In genomic region chr21:37348664-37349063, GRCh38 we compare ENCODE assay signal across 17 cellular contexts. TPM values are rescaled to one million over a fixed set of nuclear protein-coding genes. Genes with fewer than 3 reads are reported as not detected.
DNase-seq lines count a peak whose midpoint lies in the region; ATAC-seq, FAIRE-seq and TF ChIP-seq lines count a peak whose summit lies in the region.
"Had no signal": no experiment of that assay in that cellular context is flagged by ENCODE, and none has a peak within 500 bp of the region (broad histone marks: within the 10 kb centered on the region; RNA-seq: fewer than 3 reads in every experiment).

No MANE protein-coding gene starts in this region.

- no peaks in the 10 kb centered on the region for H3K27me3 Mint-ChIP-seq in GM23338 (ENCODE audit: insufficient read depth, low read depth, poor library complexity)
- peaks cover 2% of the 10 kb centered on the region for H3K27me3 Mint-ChIP-seq in activated naive CD8-positive, alpha-beta T cell treated with anti-CD3 and anti-CD28 coated beads, Interleukin-2, amount 50 U/mL, for 24 hours
- H3K27me3 Mint-ChIP-seq: dendritic cell treated with granulocyte-macrophage colony-stimulating factor and Interleukin-4, amounts not matched to agents 40 ng/mL and 50 ng/mL, for 4 days had no signal

- H3K9me3 ChIP-seq in OCI-LY7 (ENCODE audit: low read length) (peaks cover 20% of the 10 kb centered on the region), endothelial cell of umbilical vein (replicated peaks; ENCODE audit: control insufficient read depth, insufficient read depth, low read length) (peaks cover 7% of the 10 kb centered on the region)
- H3K9me3 ChIP-seq: testis had no signal

- no peaks in the 10 kb centered on the region for H3K9me1 ChIP-seq in endothelial cell of umbilical vein (replicated peaks; ENCODE audit: control insufficient read depth, extremely low read depth, insufficient read depth, low read length)

- H4K20me1 ChIP-seq in GM23338 (replicated peaks; ENCODE audit: insufficient read depth) (no peaks in the 10 kb centered on the region), OCI-LY7 (ENCODE audit: insufficient read depth, low read length) (no peaks in the 10 kb centered on the region), endothelial cell of umbilical vein (replicated peaks; ENCODE audit: control insufficient read depth, extremely low read depth, insufficient read depth, low read length) (no peaks in the 10 kb centered on the region)

- H3K79me2 ChIP-seq in GM23338 (replicated peaks; ENCODE audit: insufficient read depth) = no peaks in the 10 kb centered on the region
- H3K79me2 ChIP-seq in OCI-LY7 (ENCODE audit: insufficient read depth, low read depth, low read length) = no peaks in the 10 kb centered on the region
- no peaks in the 10 kb centered on the region for H3K79me2 ChIP-seq in endothelial cell of umbilical vein (ENCODE audit: control insufficient read depth, insufficient read depth, low read length)

- H3K4me2 ChIP-seq in GM23338 (no peak overlapping the region), OCI-LY7 (ENCODE audit: low read length) (no peak overlapping the region), endothelial cell of umbilical vein (ENCODE audit: insufficient read depth, low read length) (no peak overlapping the region)

- TF ChIP-seq POLR2A in endothelial cell of umbilical vein (IDR thresholded peaks at IDR 0.05; ENCODE audit: low read depth, low read length) = no peak

- peaks cover 48% of the 10 kb centered on the region for H3K9me3 Mint-ChIP-seq in GM23338
- peaks cover 34% of the 10 kb centered on the region for H3K9me3 Mint-ChIP-seq in activated naive CD8-positive, alpha-beta T cell treated with anti-CD3 and anti-CD28 coated beads, Interleukin-2, amount 50 U/mL, for 24 hours

- dilution Hi-C loops in endothelial cell of umbilical vein (cut with MboI; ENCODE audit: extremely low pct_ligation_motif_present, low sequenced_read_pairs) = no loop called here

- intact Hi-C loops in OCI-LY7 (cut with micrococcal nuclease; ENCODE audit: unreplicated experiment) = no loop called here
- intact Hi-C loops in endothelial cell of umbilical vein (cut with micrococcal nuclease) = no loop called here

- H3K27me3 ChIP-seq in GM23338 (ENCODE audit: insufficient read depth) (no peaks in the 10 kb centered on the region), endothelial cell of umbilical vein (ENCODE audit: control insufficient read depth in 2 of 2, insufficient read depth in 2 of 2, low read length in 2 of 2) (no peaks in the 10 kb centered on the region)
- H3K27me3 ChIP-seq: testis had no signal

- H3K4me1 Mint-ChIP-seq in GM23338 = no peaks in the 10 kb centered on the region
- H3K4me1 Mint-ChIP-seq in activated naive CD8-positive, alpha-beta T cell treated with anti-CD3 and anti-CD28 coated beads, Interleukin-2, amount 50 U/mL, for 24 hours = no peaks in the 10 kb centered on the region

- H3K4me3 ChIP-seq in GM23338 = no peak overlapping the region
- no peak overlapping the region for H3K4me3 ChIP-seq in OCI-LY7 (ENCODE audit: low read depth, low read length, poor library complexity, severe bottlenecking)
- H3K4me3 ChIP-seq in endothelial cell of umbilical vein (replicated peaks in 1 of 3; ENCODE audit: insufficient read depth in 1 of 3, low read depth in 1 of 3, low read length in 3 of 3) = no peak overlapping the region
- H3K4me3 ChIP-seq: testis had no signal

- DNase-seq in DMS53 (lab: John Stamatoyannopoulos, UW) (peak; percentile 62), GM23338 (ENCODE audit: low spot score) (peak; percentile 64), OCI-LY7 (ENCODE audit: low spot score) (peak; percentile 48), endothelial cell of umbilical vein (ENCODE audit: low read depth, low spot score) (peak; percentile 16)
- no peak for DNase-seq in activated naive CD8-positive, alpha-beta T cell treated with anti-CD3 and anti-CD28 coated beads, Interleukin-2, amount 50 U/mL, for 24 hours
- DNase-seq: GDM1; left colon; midbrain; NCI-H1092; NCI-H2171 treated with DMSO at 0.1 percent for 48 hours; SHP77; stimulated activated CD4-positive, alpha-beta T cell treated with anti-CD3 and anti-CD28 coated beads, Interleukin-12 subunit alpha, Interleukin-12 subunit beta, amount 100 ng/mL, for 4 hours; testis had no signal

- CTCF ChIA-PET in OCI-LY7 (lab: Charles Lee; ENCODE audit: unreplicated experiment) (no interaction called here), endothelial cell of umbilical vein (lab: Charles Lee) (interaction anchor here (0.7 to 1.3 kb wide), 4 partner anchors 9 to 167 kb away, joined by 3 to 4 read pairs (median 3); no protein-coding TSS in a partner anchor)

- H3K4me3 Mint-ChIP-seq in GM23338 = no peak overlapping the region
- no peak overlapping the region for H3K4me3 Mint-ChIP-seq in activated naive CD8-positive, alpha-beta T cell treated with anti-CD3 and anti-CD28 coated beads, Interleukin-2, amount 50 U/mL, for 24 hours
- H3K4me3 Mint-ChIP-seq: dendritic cell treated with granulocyte-macrophage colony-stimulating factor and Interleukin-4, amounts not matched to agents 40 ng/mL and 50 ng/mL, for 4 days; T-helper 1 cell treated with Interleukin-12 subunit alpha and Interleukin-12 subunit beta and Interleukin-4 antibody, amounts not matched to agents 30 μg/mL and 1 μg/mL, for 36 hours had no signal

- no peak overlapping the region for H3K27ac ChIP-seq in GM23338 (ENCODE audit: low read depth)
- H3K27ac ChIP-seq in OCI-LY7 (ENCODE audit: low read depth, low read length, poor library complexity, severe bottlenecking) = no peak overlapping the region
- no peak overlapping the region for H3K27ac ChIP-seq in endothelial cell of umbilical vein (ENCODE audit: insufficient read depth, low read depth, low read length)
- H3K27ac ChIP-seq: testis had no signal

- H3K36me3 ChIP-seq in GM23338 (ENCODE audit: insufficient read depth) (no peaks in the 10 kb centered on the region; the same call in 1 of the 2 replicates), OCI-LY7 (ENCODE audit: insufficient read depth, low read length) (no peaks in the 10 kb centered on the region), endothelial cell of umbilical vein (ENCODE audit: control insufficient read depth in 2 of 2, extremely low read depth in 1 of 2, insufficient read depth in 2 of 2, low read length in 2 of 2) (no peaks in the 10 kb centered on the region)

- no TSS peak for BruUV-seq in OCI-LY7 (replicated peaks; lab: Mats Ljungman, UMichigan)
- BruUV-seq in endothelial cell of umbilical vein (replicated peaks; lab: Mats Ljungman, UMichigan) = no TSS peak

- TF ChIP-seq CTCF in GM23338 (conservative IDR thresholded peaks at IDR 0.05; ENCODE audit: low read depth in 2 of 2) = no peak
- TF ChIP-seq CTCF in OCI-LY7 (conservative IDR thresholded peaks at IDR 0.05; ENCODE audit: low read length) = no peak
- TF ChIP-seq CTCF in endothelial cell of umbilical vein (IDR thresholded peaks at IDR 0.05; ENCODE audit: extremely low read depth in 1 of 2, insufficient read depth in 1 of 2, low read depth in 1 of 2, low read length in 2 of 2) = no peak

- no peaks in the 10 kb centered on the region for H3K4me1 ChIP-seq in GM23338 (ENCODE audit: insufficient read depth)
- H3K4me1 ChIP-seq in OCI-LY7 (ENCODE audit: insufficient read depth, low read length, poor library complexity, severe bottlenecking) = no peaks in the 10 kb centered on the region
- H3K4me1 ChIP-seq in endothelial cell of umbilical vein (ENCODE audit: control insufficient read depth, extremely low read depth, insufficient read depth, low read length) = no peaks in the 10 kb centered on the region
- H3K4me1 ChIP-seq: testis had no signal

- H2AFZ ChIP-seq in GM23338 (no peak overlapping the region), OCI-LY7 (ENCODE audit: low read length) (no peak overlapping the region), endothelial cell of umbilical vein (ENCODE audit: low read depth, low read length) (no peak overlapping the region)

- H3K27ac Mint-ChIP-seq in GM23338 = no peak overlapping the region
- no peak overlapping the region for H3K27ac Mint-ChIP-seq in activated naive CD8-positive, alpha-beta T cell treated with anti-CD3 and anti-CD28 coated beads, Interleukin-2, amount 50 U/mL, for 24 hours
- H3K27ac Mint-ChIP-seq: dendritic cell treated with granulocyte-macrophage colony-stimulating factor and Interleukin-4, amounts not matched to agents 40 ng/mL and 50 ng/mL, for 4 days; T-helper 1 cell treated with Interleukin-12 subunit alpha and Interleukin-12 subunit beta and Interleukin-4 antibody, amounts not matched to agents 30 μg/mL and 1 μg/mL, for 36 hours had no signal

- POLR2A ChIA-PET in OCI-LY7 (lab: Charles Lee) (interaction anchor here (0.6 to 1.1 kb wide), 2 partner anchors 141 to 205 kb away, joined by 3 read pairs; no protein-coding TSS in a partner anchor), endothelial cell of umbilical vein (lab: Charles Lee) (no interaction called here)

- no peak for ATAC-seq in GM23338
- ATAC-seq in GM18870 (IDR thresholded peaks at IDR 0.05; ENCODE audit: unreplicated experiment) = no peak
- ATAC-seq in HG02885 (IDR thresholded peaks at IDR 0.05; ENCODE audit: poor library complexity, unreplicated experiment) = no peak
- ATAC-seq in activated naive CD8-positive, alpha-beta T cell treated with anti-CD3 and anti-CD28 coated beads, Interleukin-2, amount 50 U/mL, for 24 hours = no peak
- ATAC-seq: left colon had no signal

- no peaks in the 10 kb centered on the region for H3F3A ChIP-seq in GM23338 (replicated peaks; ENCODE audit: low read depth)

- H3K9me2 ChIP-seq in GM23338 (ENCODE audit: insufficient read depth) (no peaks in the 10 kb centered on the region), OCI-LY7 (ENCODE audit: insufficient read depth, low read length) (no peaks in the 10 kb centered on the region)

- H3K36me3 Mint-ChIP-seq in GM23338 (ENCODE audit: low read depth) = peaks cover 30% of the 10 kb centered on the region
- peaks cover 9% of the 10 kb centered on the region for H3K36me3 Mint-ChIP-seq in activated naive CD8-positive, alpha-beta T cell treated with anti-CD3 and anti-CD28 coated beads, Interleukin-2, amount 50 U/mL, for 24 hours (ENCODE audit: low read depth)

- FAIRE-seq in endothelial cell of umbilical vein (lab: Jason Lieb, UNC) = no peak

- no peak overlapping the region for H3K9ac ChIP-seq in endothelial cell of umbilical vein (replicated peaks; ENCODE audit: extremely low read depth, insufficient read depth, low read length)

RNA-seq across cellular contexts. Expression of gene DYRK1A, which starts 17.9 kb away (rescaled TPM):
- 82.9 and 84.7 TPM in 2 replicates for total RNA-seq in GM23338 (2014; rRNA removed; shearing (Covaris generic))
- polyA plus RNA-seq in GM23338 (2016; fragmentation: Nextera tagmentation; extraction: Ambion mirVana) (10.3 and 11.0 TPM in 2 replicates), endothelial cell of umbilical vein (53.7 and 56.5 TPM in 2 replicates)
- 46.3 and 58.4 TPM in 2 replicates for total RNA-seq in OCI-LY7 (2014; rRNA removed; shearing (Covaris generic))
- total RNA-seq in OCI-LY7 (2022) (65.1 and 67.1 TPM in 2 replicates), endothelial cell of umbilical vein (51.8 TPM in 2 replicates)
- 26.4 and 27.6 TPM in 2 replicates for polyA plus RNA-seq in endothelial cell of umbilical vein (2011; cell fraction: cytosol; rRNA removed)
- polyA plus RNA-seq in endothelial cell of umbilical vein (2011; cell fraction: nucleus; rRNA removed) = 170 and 171 TPM in 2 replicates
- polyA plus RNA-seq in endothelial cell of umbilical vein (2012) = 19.3 and 21.1 TPM in 2 replicates
- 159 and 164 TPM in 2 replicates for polyA minus RNA-seq in endothelial cell of umbilical vein
- 50.5 TPM for polyA minus RNA-seq in endothelial cell of umbilical vein (2011; cell fraction: cytosol; rRNA and poly(A)+ RNA removed)
- 174 and 262 TPM in 2 replicates for polyA minus RNA-seq in endothelial cell of umbilical vein (2011; cell fraction: nucleus; rRNA and poly(A)+ RNA removed)
